Comparison of ENCODE assay signal across 24 cellular contexts in genomic region chr7:63093481-63093880, GRCh38.
A peak's percentile ranks its signal among the peaks of the same experiment; 100 is the strongest.
DNase-seq lines count a peak whose midpoint lies in the region; ATAC-seq and TF ChIP-seq lines count a peak whose summit lies in the region.
"Had no signal": no experiment of that assay in that cellular context is flagged by ENCODE, and none has a peak within 500 bp of the region (broad histone marks: within the 10 kb centered on the region; RNA-seq: fewer than 3 reads in every experiment).

No MANE protein-coding gene starts in this region.

- TF ChIP-seq CTCF in PC-3 (conservative IDR thresholded peaks at IDR 0.05; ENCODE audit: low read depth, low read length) = no peak
- TF ChIP-seq CTCF in coronary artery (IDR thresholded peaks at IDR 0.05) = no peak

- CTCF ChIA-PET in PC-3 (lab: Charles Lee) = no interaction called here

- intact Hi-C loops in PC-3 (cut with micrococcal nuclease) = no loop called here

- no peak overlapping the region for H3K9ac ChIP-seq in PC-3 (ENCODE audit: low read length)
- H3K9ac ChIP-seq: BLaER1 had no signal

- no peak overlapping the region for H3K4me2 ChIP-seq in PC-3 (ENCODE audit: low read length)
- H3K4me2 ChIP-seq: BLaER1 had no signal

- H3K4me3 ChIP-seq in PC-3 (ENCODE audit: low read length) = no peak overlapping the region
- H3K4me3 ChIP-seq in coronary artery = no peak overlapping the region
- H3K4me3 ChIP-seq: BLaER1, SJSA1 had no signal

- no peaks in the 10 kb centered on the region for H3F3A ChIP-seq in PC-3 (ENCODE audit: low read length, unreplicated experiment)

- H3K79me2 ChIP-seq in PC-3 (ENCODE audit: low read length) = no peaks in the 10 kb centered on the region

- H3K27ac ChIP-seq in PC-3 (ENCODE audit: low read length) (no peak overlapping the region), coronary artery (no peak overlapping the region)
- H3K27ac ChIP-seq: BLaER1, SJSA1 had no signal

- no TSS peak for BruUV-seq in PC-3 (replicated peaks; lab: Mats Ljungman, UMichigan)

- no peak for ATAC-seq in PC-3
- no peak for ATAC-seq in GM21447 (IDR thresholded peaks at IDR 0.05; ENCODE audit: unreplicated experiment)
- no peak for ATAC-seq in GM19328 (IDR thresholded peaks at IDR 0.05; ENCODE audit: unreplicated experiment)
- no peak for ATAC-seq in effector memory CD8-positive, alpha-beta T cell (replicated peaks)

- H3K27me3 Mint-ChIP-seq in effector memory CD8-positive, alpha-beta T cell = no peaks in the 10 kb centered on the region
- H3K27me3 Mint-ChIP-seq: CD4-positive, CD25-positive, alpha-beta regulatory T cell had no signal

- H3K9me3 ChIP-seq in PC-3 (ENCODE audit: low read length) = peaks cover 20% of the 10 kb centered on the region

- peaks cover 0 to 2% of the 10 kb centered on the region in 2 donors for H3K9me3 Mint-ChIP-seq in effector memory CD8-positive, alpha-beta T cell

- H3K4me3 Mint-ChIP-seq in effector memory CD8-positive, alpha-beta T cell = no peak overlapping the region
- H3K4me3 Mint-ChIP-seq: CD4-positive, CD25-positive, alpha-beta regulatory T cell; T-helper 2 cell treated with Interferon-gamma antibody and Interleukin-4, amounts not matched to agents 5 μg/mL and 100 μg/mL, for 36 hours had no signal

- POLR2A ChIA-PET in PC-3 (lab: Charles Lee; ENCODE audit: unreplicated experiment) = no interaction called here

- H4K20me1 ChIP-seq in PC-3 (ENCODE audit: low read length) = no peaks in the 10 kb centered on the region
- H4K20me1 ChIP-seq: BLaER1 had no signal

- no peak overlapping the region for H2AFZ ChIP-seq in PC-3 (ENCODE audit: low read length)

- no peaks in the 10 kb centered on the region for H3K27me3 ChIP-seq in PC-3 (ENCODE audit: low read length)
- H3K27me3 ChIP-seq: BLaER1, SJSA1 had no signal

- H3K4me1 Mint-ChIP-seq in effector memory CD8-positive, alpha-beta T cell (ENCODE audit: low read depth in 2 of 2) = no peaks in the 10 kb centered on the region
- H3K4me1 Mint-ChIP-seq: CD4-positive, CD25-positive, alpha-beta regulatory T cell had no signal

- no peaks in the 10 kb centered on the region for H3K9me2 ChIP-seq in PC-3 (replicated peaks; ENCODE audit: low read length)

- H3K36me3 Mint-ChIP-seq in effector memory CD8-positive, alpha-beta T cell (ENCODE audit: insufficient read depth) = no peaks in the 10 kb centered on the region
- H3K36me3 Mint-ChIP-seq: CD4-positive, CD25-positive, alpha-beta regulatory T cell had no signal

- DNase-seq in DMS53 (lab: John Stamatoyannopoulos, UW) (peak; percentile 38), DMS53 treated with DMSO at 0.1 percent for 48 hours (lab: John Stamatoyannopoulos, UW; ENCODE audit: unreplicated experiment) (no peak), NAMALWA (ENCODE audit: low spot score) (peak; percentile 39), PC-3 (peak; percentile 3), coronary artery (ENCODE audit: low spot score) (peak; percentile 7)
- DNase-seq in effector memory CD8-positive, alpha-beta T cell = no peak
- DNase-seq: 8988T; CD4-positive, CD25-positive, alpha-beta regulatory T cell; DMS79 treated with DMSO at 0.1 percent for 48 hours; KG1; NCI-H1092 treated with DMSO at 0.1 percent for 48 hours; NCI-H1436; NCI-H187; NCI-H2081 treated with DMSO at 0.1 percent for 48 hours; NCI-H2171 treated with DMSO at 0.1 percent for 48 hours; NCI-H446; Right ventricle myocardium superior; RPMI8226; T-helper 1 cell had no signal

- H3K36me3 ChIP-seq in PC-3 (ENCODE audit: low read depth, low read length) = no peaks in the 10 kb centered on the region
- H3K36me3 ChIP-seq: BLaER1, SJSA1 had no signal

- H3K4me1 ChIP-seq in PC-3 (ENCODE audit: insufficient read depth, low read length) = no peaks in the 10 kb centered on the region
- H3K4me1 ChIP-seq: BLaER1, SJSA1 had no signal

- no peak overlapping the region for H3K27ac Mint-ChIP-seq in effector memory CD8-positive, alpha-beta T cell
- H3K27ac Mint-ChIP-seq: CD4-positive, CD25-positive, alpha-beta regulatory T cell; T-helper 2 cell treated with Interferon-gamma antibody and Interleukin-4, amounts not matched to agents 5 μg/mL and 100 μg/mL, for 36 hours had no signal

Comparison
In these comparisons a context has a peak if more than half of its experiments do, and no peak if none do; other contexts are left out.
1. DNase-seq: peak in DMS53 (single experiment), NAMALWA (single experiment), PC-3 (single experiment) and coronary artery (single experiment); none in DMS53 treated with DMSO at 0.1 percent for 48 hours (single experiment) and effector memory CD8-positive, alpha-beta T cell (0 of 3).